Comparison of ENCODE assay signal across 1 cellular context in genomic region chr7:90320801-90321494, GRCh38.
TF ChIP-seq lines count a peak whose summit lies in the region.

FAM237B (minus strand) TSS chr7:90321304; CDS start chr7:90319748, 1,556 bp downstream.

TF ChIP-seq in HEK293, 187 proteins besides CTCF, POLR2A, EP300 and RAD21 (continued from another document):
- TF ChIP-seq ZBTB26 (tag by site-specific recombination; optimal IDR thresholded peaks at IDR 0.05) (peak; percentile 56), ZNF664 (tag by site-specific recombination; IDR thresholded peaks at IDR 0.05) (no peak), KLF1 (tag by site-specific recombination; IDR thresholded peaks at IDR 0.05) (peak; percentile 34; the same call in 1 of the 2 replicates), EGR2 (tag by site-specific recombination; IDR thresholded peaks at IDR 0.05; ENCODE audit: low read depth) (peak; percentile 60; the same call in 1 of the 2 replicates), ZNF843 (tag by site-specific recombination; IDR thresholded peaks at IDR 0.05) (no peak), ZNF558 (tag by site-specific recombination; IDR thresholded peaks at IDR 0.05) (no peak), ZNF623 (tag by site-specific recombination; IDR thresholded peaks at IDR 0.05) (no peak), HIC1 (tag by site-specific recombination; IDR thresholded peaks at IDR 0.05) (0 out of 2 replicates have a peak, but pooled peaks have one; percentile 16), ZNF530 (tag by site-specific recombination; IDR thresholded peaks at IDR 0.05; ENCODE audit: low read depth) (no peak)
